In the genomic region with DNA sequence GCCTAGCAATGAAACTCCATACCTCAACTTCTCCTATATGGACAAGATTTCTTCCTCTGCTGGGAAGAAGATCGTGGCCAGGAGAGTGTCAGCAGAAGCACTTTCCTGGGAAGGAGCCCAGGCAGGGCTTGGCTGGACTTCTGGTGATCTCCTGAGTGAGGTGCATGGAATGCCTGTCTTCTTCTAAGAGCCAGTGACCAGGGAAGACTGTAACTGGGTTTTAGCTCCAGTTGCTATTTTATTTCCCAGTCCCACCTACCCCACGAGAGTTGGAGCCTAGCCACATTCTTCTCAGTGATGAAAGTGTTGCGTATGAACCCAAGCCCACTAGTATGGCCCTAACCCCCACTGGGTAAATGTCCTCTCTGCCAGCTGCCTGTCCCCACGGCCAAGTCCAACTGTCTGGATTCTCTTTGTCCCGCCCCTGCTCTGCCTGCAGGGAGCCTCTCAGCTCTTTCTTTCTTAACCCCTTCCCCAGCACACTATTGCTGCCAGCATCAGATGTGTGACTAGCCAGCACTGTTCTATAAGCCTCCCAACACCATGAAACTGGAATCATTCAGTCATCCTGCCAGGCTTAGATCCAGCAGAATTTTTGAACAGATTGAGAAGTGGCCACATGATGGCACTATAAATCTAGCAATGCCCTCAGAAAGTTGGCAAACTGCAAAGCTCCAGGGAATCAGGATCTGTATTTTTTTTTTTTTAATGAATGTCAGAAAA, we compare ENCODE assay signal across 1 cellular context.
TF ChIP-seq lines count a peak whose summit lies in the region.

No MANE protein-coding gene starts in this region.

TF ChIP-seq in HepG2, 621 proteins besides CTCF, POLR2A, EP300 and RAD21 (continued from another document and continues in another):
- TF ChIP-seq ZHX2 (IDR thresholded peaks at IDR 0.05; ENCODE audit: low read depth) (no peak), ZHX2 (CRISPR knock-in tag; IDR thresholded peaks at IDR 0.05; ENCODE audit: borderline replicate concordance) (0 out of 2 replicates have a peak, but pooled peaks have one; percentile 14), ZNF337 (CRISPR knock-in tag; IDR thresholded peaks at IDR 0.05; ENCODE audit: borderline replicate concordance, low read depth) (0 out of 2 replicates have a peak, but pooled peaks have one; percentile 38), ZNF317 (CRISPR knock-in tag; IDR thresholded peaks at IDR 0.05) (no peak), SNAPC2 (CRISPR knock-in tag; IDR thresholded peaks at IDR 0.05) (no peak), ZNF652 (CRISPR knock-in tag; IDR thresholded peaks at IDR 0.05; ENCODE audit: borderline replicate concordance, low read depth) (no peak), MED1 (CRISPR knock-in tag; IDR thresholded peaks at IDR 0.05) (peak; percentile 61; the same call in 1 of the 2 replicates), RXRB (CRISPR knock-in tag; IDR thresholded peaks at IDR 0.05; ENCODE audit: borderline replicate concordance) (peak; percentile 63), CEBPZ (IDR thresholded peaks at IDR 0.05; ENCODE audit: low read length) (no peak), SOX5 (CRISPR knock-in tag; IDR thresholded peaks at IDR 0.05; ENCODE audit: borderline replicate concordance) (0 out of 2 replicates have a peak, but pooled peaks have one; percentile 11), MIXL1 (CRISPR knock-in tag; IDR thresholded peaks at IDR 0.05) (peak; percentile 84), ZZZ3 (CRISPR knock-in tag; IDR thresholded peaks at IDR 0.05; ENCODE audit: borderline replicate concordance) (no peak), ZNF737 (CRISPR knock-in tag; IDR thresholded peaks at IDR 0.05; ENCODE audit: borderline replicate concordance) (no peak), ZNF207 (IDR thresholded peaks at IDR 0.05; ENCODE audit: borderline replicate concordance) (no peak), RELA (CRISPR knock-in tag; IDR thresholded peaks at IDR 0.05) (0 out of 2 replicates have a peak, but pooled peaks have one; percentile 10), RFXAP (CRISPR knock-in tag; IDR thresholded peaks at IDR 0.05; ENCODE audit: borderline replicate concordance) (no peak), ZBTB2 (CRISPR knock-in tag; IDR thresholded peaks at IDR 0.05; ENCODE audit: low read depth) (no peak)
- TF ChIP-seq, protein P1, sequence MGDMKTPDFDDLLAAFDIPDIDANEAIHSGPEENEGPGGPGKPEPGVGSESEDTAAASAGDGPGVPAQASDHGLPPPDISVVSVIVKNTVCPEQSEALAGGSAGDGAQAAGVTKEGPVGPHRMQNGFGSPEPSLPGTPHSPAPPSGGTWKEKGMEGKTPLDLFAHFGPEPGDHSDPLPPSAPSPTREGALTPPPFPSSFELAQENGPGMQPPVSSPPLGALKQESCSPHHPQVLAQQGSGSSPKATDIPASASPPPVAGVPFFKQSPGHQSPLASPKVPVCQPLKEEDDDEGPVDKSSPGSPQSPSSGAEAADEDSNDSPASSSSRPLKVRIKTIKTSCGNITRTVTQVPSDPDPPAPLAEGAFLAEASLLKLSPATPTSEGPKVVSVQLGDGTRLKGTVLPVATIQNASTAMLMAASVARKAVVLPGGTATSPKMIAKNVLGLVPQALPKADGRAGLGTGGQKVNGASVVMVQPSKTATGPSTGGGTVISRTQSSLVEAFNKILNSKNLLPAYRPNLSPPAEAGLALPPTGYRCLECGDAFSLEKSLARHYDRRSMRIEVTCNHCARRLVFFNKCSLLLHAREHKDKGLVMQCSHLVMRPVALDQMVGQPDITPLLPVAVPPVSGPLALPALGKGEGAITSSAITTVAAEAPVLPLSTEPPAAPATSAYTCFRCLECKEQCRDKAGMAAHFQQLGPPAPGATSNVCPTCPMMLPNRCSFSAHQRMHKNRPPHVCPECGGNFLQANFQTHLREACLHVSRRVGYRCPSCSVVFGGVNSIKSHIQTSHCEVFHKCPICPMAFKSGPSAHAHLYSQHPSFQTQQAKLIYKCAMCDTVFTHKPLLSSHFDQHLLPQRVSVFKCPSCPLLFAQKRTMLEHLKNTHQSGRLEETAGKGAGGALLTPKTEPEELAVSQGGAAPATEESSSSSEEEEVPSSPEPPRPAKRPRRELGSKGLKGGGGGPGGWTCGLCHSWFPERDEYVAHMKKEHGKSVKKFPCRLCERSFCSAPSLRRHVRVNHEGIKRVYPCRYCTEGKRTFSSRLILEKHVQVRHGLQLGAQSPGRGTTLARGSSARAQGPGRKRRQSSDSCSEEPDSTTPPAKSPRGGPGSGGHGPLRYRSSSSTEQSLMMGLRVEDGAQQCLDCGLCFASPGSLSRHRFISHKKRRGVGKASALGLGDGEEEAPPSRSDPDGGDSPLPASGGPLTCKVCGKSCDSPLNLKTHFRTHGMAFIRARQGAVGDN (CRISPR knock-in tag; IDR thresholded peaks at IDR 0.05): peak; percentile 14; the same call in 1 of the 2 replicates
- TF ChIP-seq, protein P2, sequence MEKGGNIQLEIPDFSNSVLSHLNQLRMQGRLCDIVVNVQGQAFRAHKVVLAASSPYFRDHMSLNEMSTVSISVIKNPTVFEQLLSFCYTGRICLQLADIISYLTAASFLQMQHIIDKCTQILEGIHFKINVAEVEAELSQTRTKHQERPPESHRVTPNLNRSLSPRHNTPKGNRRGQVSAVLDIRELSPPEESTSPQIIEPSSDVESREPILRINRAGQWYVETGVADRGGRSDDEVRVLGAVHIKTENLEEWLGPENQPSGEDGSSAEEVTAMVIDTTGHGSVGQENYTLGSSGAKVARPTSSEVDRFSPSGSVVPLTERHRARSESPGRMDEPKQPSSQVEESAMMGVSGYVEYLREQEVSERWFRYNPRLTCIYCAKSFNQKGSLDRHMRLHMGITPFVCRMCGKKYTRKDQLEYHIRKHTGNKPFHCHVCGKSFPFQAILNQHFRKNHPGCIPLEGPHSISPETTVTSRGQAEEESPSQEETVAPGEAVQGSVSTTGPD (CRISPR knock-in tag; IDR thresholded peaks at IDR 0.05): no peak
- TF ChIP-seq, protein P3, sequence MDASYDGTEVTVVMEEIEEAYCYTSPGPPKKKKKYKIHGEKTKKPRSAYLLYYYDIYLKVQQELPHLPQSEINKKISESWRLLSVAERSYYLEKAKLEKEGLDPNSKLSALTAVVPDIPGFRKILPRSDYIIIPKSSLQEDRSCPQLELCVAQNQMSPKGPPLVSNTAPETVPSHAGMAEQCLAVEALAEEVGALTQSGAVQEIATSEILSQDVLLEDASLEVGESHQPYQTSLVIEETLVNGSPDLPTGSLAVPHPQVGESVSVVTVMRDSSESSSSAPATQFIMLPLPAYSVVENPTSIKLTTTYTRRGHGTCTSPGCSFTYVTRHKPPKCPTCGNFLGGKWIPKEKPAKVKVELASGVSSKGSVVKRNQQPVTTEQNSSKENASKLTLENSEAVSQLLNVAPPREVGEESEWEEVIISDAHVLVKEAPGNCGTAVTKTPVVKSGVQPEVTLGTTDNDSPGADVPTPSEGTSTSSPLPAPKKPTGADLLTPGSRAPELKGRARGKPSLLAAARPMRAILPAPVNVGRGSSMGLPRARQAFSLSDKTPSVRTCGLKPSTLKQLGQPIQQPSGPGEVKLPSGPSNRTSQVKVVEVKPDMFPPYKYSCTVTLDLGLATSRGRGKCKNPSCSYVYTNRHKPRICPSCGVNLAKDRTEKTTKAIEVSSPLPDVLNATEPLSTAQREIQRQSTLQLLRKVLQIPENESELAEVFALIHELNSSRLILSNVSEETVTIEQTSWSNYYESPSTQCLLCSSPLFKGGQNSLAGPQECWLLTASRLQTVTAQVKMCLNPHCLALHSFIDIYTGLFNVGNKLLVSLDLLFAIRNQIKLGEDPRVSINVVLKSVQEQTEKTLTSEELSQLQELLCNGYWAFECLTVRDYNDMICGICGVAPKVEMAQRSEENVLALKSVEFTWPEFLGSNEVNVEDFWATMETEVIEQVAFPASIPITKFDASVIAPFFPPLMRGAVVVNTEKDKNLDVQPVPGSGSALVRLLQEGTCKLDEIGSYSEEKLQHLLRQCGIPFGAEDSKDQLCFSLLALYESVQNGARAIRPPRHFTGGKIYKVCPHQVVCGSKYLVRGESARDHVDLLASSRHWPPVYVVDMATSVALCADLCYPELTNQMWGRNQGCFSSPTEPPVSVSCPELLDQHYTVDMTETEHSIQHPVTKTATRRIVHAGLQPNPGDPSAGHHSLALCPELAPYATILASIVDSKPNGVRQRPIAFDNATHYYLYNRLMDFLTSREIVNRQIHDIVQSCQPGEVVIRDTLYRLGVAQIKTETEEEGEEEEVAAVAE (CRISPR knock-in tag; IDR thresholded peaks at IDR 0.05; ENCODE audit: borderline replicate concordance): peak; percentile 69; the same call in 1 of the 2 replicates
- TF ChIP-seq, protein P4, sequence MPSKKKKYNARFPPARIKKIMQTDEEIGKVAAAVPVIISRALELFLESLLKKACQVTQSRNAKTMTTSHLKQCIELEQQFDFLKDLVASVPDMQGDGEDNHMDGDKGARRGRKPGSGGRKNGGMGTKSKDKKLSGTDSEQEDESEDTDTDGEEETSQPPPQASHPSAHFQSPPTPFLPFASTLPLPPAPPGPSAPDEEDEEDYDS (CRISPR knock-in tag; IDR thresholded peaks at IDR 0.05): peak; percentile 28; the same call in 1 of the 2 replicates
- TF ChIP-seq, protein P5, sequence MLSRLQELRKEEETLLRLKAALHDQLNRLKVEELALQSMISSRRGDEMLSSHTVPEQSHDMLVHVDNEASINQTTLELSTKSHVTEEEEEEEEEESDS (CRISPR knock-in tag; IDR thresholded peaks at IDR 0.05; ENCODE audit: borderline replicate concordance): no peak
- TF ChIP-seq, protein P6, sequence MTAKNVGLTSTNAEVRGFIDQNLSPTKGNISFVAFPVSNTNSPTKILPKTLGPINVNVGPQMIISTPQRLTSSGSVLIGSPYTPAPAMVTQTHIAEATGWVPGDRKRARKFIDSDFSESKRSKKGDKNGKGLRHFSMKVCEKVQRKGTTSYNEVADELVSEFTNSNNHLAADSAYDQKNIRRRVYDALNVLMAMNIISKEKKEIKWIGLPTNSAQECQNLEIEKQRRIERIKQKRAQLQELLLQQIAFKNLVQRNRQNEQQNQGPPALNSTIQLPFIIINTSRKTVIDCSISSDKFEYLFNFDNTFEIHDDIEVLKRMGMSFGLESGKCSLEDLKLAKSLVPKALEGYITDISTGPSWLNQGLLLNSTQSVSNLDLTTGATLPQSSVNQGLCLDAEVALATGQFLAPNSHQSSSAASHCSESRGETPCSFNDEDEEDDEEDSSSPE (CRISPR knock-in tag; IDR thresholded peaks at IDR 0.05): 0 out of 2 replicates have a peak, but pooled peaks have one; percentile 25
